ENCODE assay signal across 8 cellular contexts in the genomic region with DNA sequence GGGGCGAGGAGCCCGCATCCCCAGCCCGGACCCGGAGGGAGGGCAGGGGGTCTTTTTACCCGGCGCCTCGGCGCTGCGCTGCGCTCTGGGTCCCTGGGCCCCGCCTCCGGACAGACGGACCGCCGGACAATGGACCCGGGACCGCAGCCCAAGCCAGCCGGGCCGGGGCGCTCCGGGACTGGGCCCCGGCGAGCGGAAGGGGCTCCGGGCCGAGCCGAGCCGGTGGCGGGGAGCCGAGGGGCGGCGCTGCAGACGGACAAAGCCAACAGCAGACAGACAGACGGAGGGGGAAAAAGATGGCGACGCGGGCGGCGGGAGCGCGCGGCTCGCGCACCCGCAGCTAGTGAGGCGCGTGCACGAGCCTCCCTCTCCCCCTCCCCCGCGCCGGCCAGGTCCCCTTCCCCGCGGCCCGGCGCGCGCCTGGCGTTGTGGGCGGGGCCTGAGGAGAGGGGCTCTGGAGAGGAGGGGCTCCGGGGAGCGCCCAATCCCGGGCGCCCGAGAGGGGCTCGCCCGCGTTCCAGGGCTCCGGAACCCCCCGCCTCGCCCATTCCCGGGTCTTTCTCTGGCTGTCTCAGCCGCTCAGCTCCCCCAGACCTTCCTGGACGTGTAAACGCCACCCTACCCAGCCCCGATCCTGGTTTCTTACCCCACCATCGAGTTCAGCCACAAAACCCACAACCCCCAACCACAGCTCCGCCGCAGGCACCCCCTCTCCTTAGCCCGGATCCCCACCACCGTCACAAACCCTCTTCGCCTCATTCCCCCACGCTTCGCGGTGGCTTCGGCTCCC.
DNase-seq lines count a peak whose midpoint lies in the region; ATAC-seq lines count a peak whose summit lies in the region.

A gene with protein sequence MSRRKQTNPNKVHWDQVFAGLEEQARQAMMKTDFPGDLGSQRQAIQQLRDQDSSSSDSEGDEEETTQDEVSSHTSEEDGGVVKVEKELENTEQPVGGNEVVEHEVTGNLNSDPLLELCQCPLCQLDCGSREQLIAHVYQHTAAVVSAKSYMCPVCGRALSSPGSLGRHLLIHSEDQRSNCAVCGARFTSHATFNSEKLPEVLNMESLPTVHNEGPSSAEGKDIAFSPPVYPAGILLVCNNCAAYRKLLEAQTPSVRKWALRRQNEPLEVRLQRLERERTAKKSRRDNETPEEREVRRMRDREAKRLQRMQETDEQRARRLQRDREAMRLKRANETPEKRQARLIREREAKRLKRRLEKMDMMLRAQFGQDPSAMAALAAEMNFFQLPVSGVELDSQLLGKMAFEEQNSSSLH (minus strand): TSS at position 334 of the 790 bp plus-strand sequence. CDS start 4,236 bp downstream, outside the sequence.

- H3K9me3 Mint-ChIP-seq in effector memory CD8-positive, alpha-beta T cell: no peaks in the 10 kb centered on the region
- H3K9me3 Mint-ChIP-seq in memory B cell: no peaks in the 10 kb centered on the region

- peaks cover 34 to 49% of the 10 kb centered on the region in 2 donors for H3K4me1 Mint-ChIP-seq in effector memory CD8-positive, alpha-beta T cell (ENCODE audit: low read depth in 2 of 2)
- peaks cover 31% of the 10 kb centered on the region for H3K4me1 Mint-ChIP-seq in memory B cell

- ATAC-seq in GM19035 (IDR thresholded peaks at IDR 0.05; ENCODE audit: unreplicated experiment) (peak; percentile 49), HG03342 (IDR thresholded peaks at IDR 0.05; ENCODE audit: unreplicated experiment) (peak; percentile 45), memory B cell (ENCODE audit: low read depth) (peak; percentile 57)
- ATAC-seq in effector memory CD8-positive, alpha-beta T cell (replicated peaks): peak; percentile 69

- H3K27me3 Mint-ChIP-seq in effector memory CD8-positive, alpha-beta T cell: no peaks in the 10 kb centered on the region
- H3K27me3 Mint-ChIP-seq in memory B cell: no peaks in the 10 kb centered on the region

- H3K4me3 Mint-ChIP-seq in effector memory CD8-positive, alpha-beta T cell: peak within 1 kb of the TSS; percentile 98 to 99
- peak within 1 kb of the TSS; percentile 100 for H3K4me3 Mint-ChIP-seq in memory B cell

- peaks cover 30% of the 10 kb centered on the region for H3K36me3 Mint-ChIP-seq in effector memory CD8-positive, alpha-beta T cell (ENCODE audit: insufficient read depth)
- peaks cover 10% of the 10 kb centered on the region for H3K36me3 Mint-ChIP-seq in memory B cell

- peak within 1 kb of the TSS; percentile 98 to 99 for H3K27ac Mint-ChIP-seq in effector memory CD8-positive, alpha-beta T cell
- peak within 1 kb of the TSS; percentile 97 for H3K27ac Mint-ChIP-seq in memory B cell

- DNase-seq in AML-193 (lab: John Stamatoyannopoulos, UW) (peak; percentile 27 to 28), NCI-H748 treated with DMSO at 0.1 percent for 48 hours (lab: John Stamatoyannopoulos, UW) (peak; percentile 45), memory B cell (ENCODE audit: low spot score in 2 of 2) (peak; percentile 71 to 76)
- DNase-seq in activated CD8-positive, alpha-beta memory T cell treated with anti-CD3 and anti-CD28 coated beads for 24 hours: peak; percentile 86
- DNase-seq in effector memory CD8-positive, alpha-beta T cell: peak; percentile 75 to 83 (median 81)
- peak; percentile 52 for DNase-seq in stimulated activated CD8-positive, alpha-beta memory T cell treated with anti-CD3 and anti-CD28 coated beads, Interleukin-12 subunit alpha, Interleukin-12 subunit beta, amount 100 ng/mL, for 4 hours (ENCODE audit: low read depth)

Comparison
In these comparisons a context has a peak if more than half of its experiments do, and no peak if none do; other contexts are left out.
1. Peak in every context shown above with its lines: DNase-seq and ATAC-seq.
2. DNase-seq: peak in every context shown above with its lines; median percentile 86 in activated CD8-positive, alpha-beta memory T cell treated with anti-CD3 and anti-CD28 coated beads for 24 hours; 81 in effector memory CD8-positive, alpha-beta T cell; 74 in memory B cell; 52 in stimulated activated CD8-positive, alpha-beta memory T cell treated with anti-CD3 and anti-CD28 coated beads, Interleukin-12 subunit alpha, Interleukin-12 subunit beta, amount 100 ng/mL, for 4 hours; 45 in NCI-H748 treated with DMSO at 0.1 percent for 48 hours; 28 in AML-193.